ENCODE assay signal across 21 cellular contexts in the genomic region with DNA sequence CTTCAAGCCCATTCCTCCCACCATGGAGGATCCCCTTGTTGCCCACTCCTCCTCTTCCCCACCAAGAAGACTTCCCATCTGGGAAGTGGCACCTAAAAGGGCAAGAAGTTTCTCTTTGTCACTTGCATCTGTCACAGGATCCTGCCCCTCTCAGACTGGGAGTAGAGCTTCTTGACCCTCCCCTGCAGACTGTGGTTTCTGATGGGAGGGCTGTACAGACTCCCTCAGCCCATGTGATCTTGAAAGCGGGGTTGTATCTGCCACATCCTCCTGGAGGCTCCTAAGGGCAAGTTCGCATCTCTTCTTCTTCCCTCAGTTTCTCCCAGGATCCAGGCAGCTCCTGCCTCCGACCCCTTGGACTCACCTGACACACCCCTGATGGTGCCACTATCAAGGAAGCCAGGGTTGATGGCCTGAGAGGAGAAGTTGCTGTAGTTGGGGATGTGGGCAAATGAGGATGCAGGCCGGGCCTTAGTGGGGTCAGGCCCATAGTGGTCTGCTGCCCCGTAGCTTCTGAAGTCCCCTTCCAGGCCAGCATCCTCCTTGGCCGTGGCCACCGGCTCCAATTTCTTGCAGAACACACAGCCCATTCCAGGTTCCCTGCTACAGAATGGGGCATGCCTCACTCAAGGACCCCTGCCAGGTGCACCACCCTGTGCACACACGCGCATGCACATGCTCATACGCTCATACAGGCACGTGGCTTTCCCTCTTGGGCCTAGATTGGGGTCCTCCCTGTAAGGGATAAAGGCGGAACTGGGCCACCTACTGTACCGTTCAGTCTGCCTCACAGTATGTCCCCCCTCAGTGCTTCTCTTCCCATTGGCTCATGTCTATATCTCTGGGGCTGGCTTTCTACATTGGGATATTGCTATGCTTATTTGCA. TPM values are rescaled to one million over a fixed set of nuclear protein-coding genes. Genes with fewer than 3 reads are reported as not detected.
DNase-seq lines count a peak whose midpoint lies in the region; ATAC-seq and TF ChIP-seq lines count a peak whose summit lies in the region.
"Had no signal": no experiment of that assay in that cellular context is flagged by ENCODE, and none has a peak within 500 bp of the region (broad histone marks: within the 10 kb centered on the region; RNA-seq: fewer than 3 reads in every experiment).

No MANE protein-coding gene starts in this region.

- H3K4me3 ChIP-seq in HL-60 (replicated peaks; ENCODE audit: insufficient read depth, low read length): no peak overlapping the region
- H3K4me3 ChIP-seq in trophoblast cell (ENCODE audit: low read depth, low read length): no peak overlapping the region
- H3K4me3 ChIP-seq: A549, Peyer's patch had no signal

- no peak overlapping the region for H3K23ac ChIP-seq in trophoblast cell (ENCODE audit: low read length)

- H3K9me3 ChIP-seq in trophoblast cell (ENCODE audit: insufficient read depth, low read depth, low read length): no peaks in the 10 kb centered on the region
- H3K9me3 ChIP-seq: A549, left lung, Peyer's patch, SK-N-SH had no signal

- H2BK12ac ChIP-seq in trophoblast cell (ENCODE audit: low read length): no peak overlapping the region

- intact Hi-C loops in activated B cell treated with CpG ODN at 0.5 μM for 24 hours (cut with micrococcal nuclease): no loop called here

- H3K4me2 ChIP-seq in trophoblast cell (ENCODE audit: low read length): no peak overlapping the region
- H3K4me2 ChIP-seq: A549, SK-N-SH had no signal

- H3K4me1 ChIP-seq in trophoblast cell (ENCODE audit: control insufficient read depth in 1 of 2, insufficient read depth in 2 of 2, low read length in 2 of 2): no peaks in the 10 kb centered on the region

- no CpG with 5 or more reads among the region's 13 CpGs for WGBS in trophoblast cell (ENCODE audit: extremely low coverage, insufficient coverage, insufficient read length)

- no peak overlapping the region for H2AFZ ChIP-seq in trophoblast cell (ENCODE audit: insufficient read depth, low read length, poor library complexity)

- no peak overlapping the region for H3K18ac ChIP-seq in trophoblast cell (ENCODE audit: low read length)

- no peaks in the 10 kb centered on the region for H3K79me2 ChIP-seq in trophoblast cell (ENCODE audit: control insufficient read depth, insufficient read depth, low read length, poor library complexity)

- no peak overlapping the region for H3K9ac ChIP-seq in trophoblast cell (ENCODE audit: low read length)
- H3K9ac ChIP-seq: SK-N-SH had no signal

- peak overlapping the region; percentile 85; the same call in 1 of the 2 replicates for H3K27ac ChIP-seq in HL-60 (replicated peaks)
- no peak overlapping the region for H3K27ac ChIP-seq in trophoblast cell (ENCODE audit: low read depth, low read length)
- H3K27ac ChIP-seq: A549, Peyer's patch had no signal

- H4K91ac ChIP-seq in trophoblast cell (ENCODE audit: low read depth, low read length): no peak overlapping the region

- H3K4me1 Mint-ChIP-seq in T-helper 2 cell treated with Interferon-gamma antibody and Interleukin-4, amounts not matched to agents 5 μg/mL and 100 μg/mL, for 36 hours (ENCODE audit: low read depth): peaks cover 20% of the 10 kb centered on the region
- peaks cover 32% of the 10 kb centered on the region for H3K4me1 Mint-ChIP-seq in activated B cell treated with CpG ODN at 0.5 μM for 24 hours
- peaks cover 33% of the 10 kb centered on the region for H3K4me1 Mint-ChIP-seq in stimulated activated memory B cell treated with anti-CD40 and anti-IgM and Interleukin-4, amounts not matched to agents 10 μg/mL and 1 μg/mL and 100 μg/mL, for 72 hours

- H3K36me3 ChIP-seq in trophoblast cell (ENCODE audit: control insufficient read depth in 1 of 2, insufficient read depth in 2 of 2, low read length in 2 of 2): no peaks in the 10 kb centered on the region
- H3K36me3 ChIP-seq: Peyer's patch had no signal

- no peak overlapping the region for H2BK120ac ChIP-seq in trophoblast cell (ENCODE audit: insufficient read depth, low read length, poor library complexity)

- H3K27ac Mint-ChIP-seq in T-helper 2 cell treated with Interferon-gamma antibody and Interleukin-4, amounts not matched to agents 5 μg/mL and 100 μg/mL, for 36 hours: peak overlapping the region; percentile 7
- peak overlapping the region; percentile 56 for H3K27ac Mint-ChIP-seq in activated B cell treated with CpG ODN at 0.5 μM for 24 hours
- peak overlapping the region; percentile 65 for H3K27ac Mint-ChIP-seq in stimulated activated memory B cell treated with anti-CD40 and anti-IgM and Interleukin-4, amounts not matched to agents 10 μg/mL and 1 μg/mL and 100 μg/mL, for 72 hours
- H3K27ac Mint-ChIP-seq: activated naive CD4-positive, alpha-beta T cell treated with anti-CD3 and anti-CD28 coated beads, Interleukin-2, amount 50 U/mL, for 72 hours; activated T-cell treated with anti-CD3 and anti-CD28 coated beads, Interleukin-2, amount 50 U/mL, for 72 hours; HFFc6; stimulated activated naive CD8-positive, alpha-beta T cell treated with anti-CD3 and anti-CD28 coated beads, Interleukin-15, amount 100 ng/mL, for 72 hours had no signal

- no peak overlapping the region for H4K12ac ChIP-seq in trophoblast cell (ENCODE audit: low read depth, low read length)

- no peaks in the 10 kb centered on the region for H3K36me3 Mint-ChIP-seq in T-helper 2 cell treated with Interferon-gamma antibody and Interleukin-4, amounts not matched to agents 5 μg/mL and 100 μg/mL, for 36 hours (ENCODE audit: low read depth)
- peaks cover 32% of the 10 kb centered on the region for H3K36me3 Mint-ChIP-seq in activated B cell treated with CpG ODN at 0.5 μM for 24 hours (ENCODE audit: low read depth)
- H3K36me3 Mint-ChIP-seq in stimulated activated memory B cell treated with anti-CD40 and anti-IgM and Interleukin-4, amounts not matched to agents 10 μg/mL and 1 μg/mL and 100 μg/mL, for 72 hours: no peaks in the 10 kb centered on the region
- H3K36me3 Mint-ChIP-seq: activated naive CD4-positive, alpha-beta T cell treated with anti-CD3 and anti-CD28 coated beads, Interleukin-2, amount 50 U/mL, for 72 hours had no signal

- no peak overlapping the region for H3K14ac ChIP-seq in trophoblast cell (ENCODE audit: low read length)

- H3K4ac ChIP-seq in trophoblast cell (ENCODE audit: low read depth, low read length): no peak overlapping the region

- ATAC-seq in activated B cell treated with CpG ODN at 0.5 μM for 24 hours (ENCODE audit: low read depth): no peak
- ATAC-seq in stimulated activated memory B cell treated with anti-CD40 and anti-IgM and Interleukin-4, amounts not matched to agents 10 μg/mL and 1 μg/mL and 100 μg/mL, for 72 hours: no peak
- ATAC-seq: left lung had no signal

- H3K9me3 Mint-ChIP-seq in T-helper 2 cell treated with Interferon-gamma antibody and Interleukin-4, amounts not matched to agents 5 μg/mL and 100 μg/mL, for 36 hours: no peaks in the 10 kb centered on the region
- no peaks in the 10 kb centered on the region for H3K9me3 Mint-ChIP-seq in activated B cell treated with CpG ODN at 0.5 μM for 24 hours
- no peaks in the 10 kb centered on the region for H3K9me3 Mint-ChIP-seq in stimulated activated memory B cell treated with anti-CD40 and anti-IgM and Interleukin-4, amounts not matched to agents 10 μg/mL and 1 μg/mL and 100 μg/mL, for 72 hours
- H3K9me3 Mint-ChIP-seq: activated naive CD4-positive, alpha-beta T cell treated with anti-CD3 and anti-CD28 coated beads, Interleukin-2, amount 50 U/mL, for 72 hours; activated T-cell treated with anti-CD3 and anti-CD28 coated beads, Interleukin-2, amount 50 U/mL, for 72 hours; HFFc6; stimulated activated naive CD8-positive, alpha-beta T cell treated with anti-CD3 and anti-CD28 coated beads, Interleukin-15, amount 100 ng/mL, for 72 hours had no signal

- peak overlapping the region; percentile 37 for H3K4me3 Mint-ChIP-seq in T-helper 2 cell treated with Interferon-gamma antibody and Interleukin-4, amounts not matched to agents 5 μg/mL and 100 μg/mL, for 36 hours
- no peak overlapping the region for H3K4me3 Mint-ChIP-seq in activated B cell treated with CpG ODN at 0.5 μM for 24 hours
- no peak overlapping the region for H3K4me3 Mint-ChIP-seq in stimulated activated memory B cell treated with anti-CD40 and anti-IgM and Interleukin-4, amounts not matched to agents 10 μg/mL and 1 μg/mL and 100 μg/mL, for 72 hours
- H3K4me3 Mint-ChIP-seq: activated T-cell treated with anti-CD3 and anti-CD28 coated beads, Interleukin-2, amount 50 U/mL, for 72 hours; HFFc6 had no signal

- no peak for DNase-seq in T-helper 2 cell treated with Interferon-gamma antibody and Interleukin-4, amounts not matched to agents 5 μg/mL and 100 μg/mL, for 36 hours (ENCODE audit: low spot score)
- DNase-seq in T-helper 2 cell (no peak), HL-60 (ENCODE audit: low read depth in 1 of 2, low spot score in 1 of 2) (peak in 1 of 2 experiments; percentile 73), activated B cell treated with CpG ODN at 0.5 μM for 24 hours (no peak), trophoblast cell (no peak), NCI-H748 (lab: John Stamatoyannopoulos, UW; ENCODE audit: unreplicated experiment) (no peak), NCI-H1436 (lab: John Stamatoyannopoulos, UW) (no peak)
- DNase-seq: activated CD4-positive, alpha-beta T cell treated with anti-CD3 and anti-CD28 coated beads, Interleukin-2, amount 50 U/mL, for 48 hours; activated T-cell treated with anti-CD3 and anti-CD28 coated beads, Interleukin-2, amount 50 U/mL, for 72 hours; HFFc6; NCI-H1048; NCI-H2081 treated with DMSO at 0.1 percent for 48 hours; NCI-H526; Peyer's patch; retina; SK-N-SH; stimulated activated naive CD8-positive, alpha-beta T cell treated with anti-CD3 and anti-CD28 coated beads, Interleukin-15, amount 100 ng/mL, for 72 hours had no signal

- POLR2A ChIA-PET in activated B cell treated with CpG ODN at 0.5 μM for 24 hours (lab: Charles Lee): interaction anchor here (0.8 to 15.1 kb wide), 4 partner anchors 13 to 102 kb away, joined by 3 to 271 read pairs (median 9); a partner anchor contains a TSS

- H3K79me1 ChIP-seq in trophoblast cell (ENCODE audit: low read length): no peaks in the 10 kb centered on the region

- no peak overlapping the region for H2BK5ac ChIP-seq in trophoblast cell (ENCODE audit: low read depth, low read length, poor library complexity)

- H4K8ac ChIP-seq in trophoblast cell (ENCODE audit: low read depth, low read length): no peak overlapping the region

- H3K27me3 Mint-ChIP-seq in T-helper 2 cell treated with Interferon-gamma antibody and Interleukin-4, amounts not matched to agents 5 μg/mL and 100 μg/mL, for 36 hours (ENCODE audit: low read depth): no peaks in the 10 kb centered on the region
- no peaks in the 10 kb centered on the region for H3K27me3 Mint-ChIP-seq in activated B cell treated with CpG ODN at 0.5 μM for 24 hours
- H3K27me3 Mint-ChIP-seq in stimulated activated memory B cell treated with anti-CD40 and anti-IgM and Interleukin-4, amounts not matched to agents 10 μg/mL and 1 μg/mL and 100 μg/mL, for 72 hours: no peaks in the 10 kb centered on the region
- H3K27me3 Mint-ChIP-seq: stimulated activated naive CD8-positive, alpha-beta T cell treated with anti-CD3 and anti-CD28 coated beads, Interleukin-15, amount 100 ng/mL, for 72 hours had no signal

- no peak overlapping the region for H2AK5ac ChIP-seq in trophoblast cell (ENCODE audit: low read length)

- TF ChIP-seq CTCF in HL-60 (IDR thresholded peaks at IDR 0.05; ENCODE audit: insufficient read depth, low read length): no peak
- TF ChIP-seq CTCF in activated B cell treated with CpG ODN at 0.5 μM for 24 hours (IDR thresholded peaks at IDR 0.05): no peak

- CTCF ChIA-PET in activated B cell treated with CpG ODN at 0.5 μM for 24 hours (lab: Charles Lee): no interaction called here

- no peaks in the 10 kb centered on the region for H3K27me3 ChIP-seq in HL-60 (ENCODE audit: insufficient read depth, poor library complexity, severe bottlenecking)
- no peaks in the 10 kb centered on the region for H3K27me3 ChIP-seq in trophoblast cell (ENCODE audit: insufficient read depth, low read length)
- H3K27me3 ChIP-seq: left lung, Peyer's patch had no signal

RNA-seq across cellular contexts. Expression of a gene that starts 11.4 kb away (rescaled TPM):
- 28.6 and 28.8 TPM in 2 replicates for total RNA-seq in activated B cell treated with CpG ODN at 0.5 μM for 24 hours
- 0.04 TPM in 1 of 2 replicates, not detected in the other for polyA plus RNA-seq in trophoblast cell (2013)
- total RNA-seq: HFFc6 had no signal
- polyA plus RNA-seq: A549, SK-N-SH had no signal

RNA-seq across cellular contexts. Expression of a gene that starts 19.6 kb away (rescaled TPM):
- total RNA-seq in activated B cell treated with CpG ODN at 0.5 μM for 24 hours: 22.4 and 23.3 TPM in 2 replicates
- 37.4 and 37.5 TPM in 2 replicates for polyA plus RNA-seq in trophoblast cell (2013)

RNA-seq across cellular contexts. Expression of a gene that starts 48.4 kb away (rescaled TPM):
- 10.9 and 11.4 TPM in 2 replicates for total RNA-seq in activated B cell treated with CpG ODN at 0.5 μM for 24 hours
- 107 and 108 TPM in 2 replicates for polyA plus RNA-seq in trophoblast cell (2013)

Comparison
In these comparisons a context has a peak if more than half of its experiments do, and no peak if none do; other contexts are left out.
1. H3K27ac Mint-ChIP-seq: peak in every context shown above with its lines; median percentile 65 in stimulated activated memory B cell treated with anti-CD40 and anti-IgM and Interleukin-4, amounts not matched to agents 10 μg/mL and 1 μg/mL and 100 μg/mL, for 72 hours; 56 in activated B cell treated with CpG ODN at 0.5 μM for 24 hours; 7 in T-helper 2 cell treated with Interferon-gamma antibody and Interleukin-4, amounts not matched to agents 5 μg/mL and 100 μg/mL, for 36 hours.